ENCODE assay signal across 13 cellular contexts in genomic region chr4:153933851-153934688, GRCh38.
DNase-seq lines count a peak whose midpoint lies in the region; ATAC-seq and TF ChIP-seq lines count a peak whose summit lies in the region.
"Had no signal": no experiment of that assay in that cellular context is flagged by ENCODE, and none has a peak within 500 bp of the region (broad histone marks: within the 10 kb centered on the region; RNA-seq: fewer than 3 reads in every experiment).

No MANE protein-coding gene starts in this region.

- H3K27me3 ChIP-seq in IMR-90 (ENCODE audit: control insufficient read depth, insufficient read depth, low read length) (no peaks in the 10 kb centered on the region), mesendoderm (ENCODE audit: insufficient read depth, low read length, poor library complexity) (no peaks in the 10 kb centered on the region)

- TF ChIP-seq CTCF in IMR-90 (conservative IDR thresholded peaks at IDR 0.05; ENCODE audit: low read depth, low read length) (no peak), GM13977 (IDR thresholded peaks at IDR 0.05; ENCODE audit: extremely low read depth, insufficient read depth, missing control alignments) (no peak), progenitor cell of endocrine pancreas (IDR thresholded peaks at IDR 0.05; ENCODE audit: unreplicated experiment) (no peak)

- H3K18ac ChIP-seq in IMR-90 (ENCODE audit: low read depth, low read length) (no peak overlapping the region), mesendoderm (ENCODE audit: low read length) (no peak overlapping the region)

- no peak overlapping the region for H4K91ac ChIP-seq in IMR-90 (ENCODE audit: insufficient read depth, low read depth, low read length)

- POLR2A ChIA-PET in IMR-90 (lab: Charles Lee; ENCODE audit: unreplicated experiment): no interaction called here

- H3K4me3 ChIP-seq in IMR-90 (ENCODE audit: insufficient read depth, low read depth, low read length) (no peak overlapping the region), mesendoderm (ENCODE audit: low read length) (no peak overlapping the region)

- H3K9ac ChIP-seq in IMR-90 (ENCODE audit: low read depth, low read length): no peak overlapping the region
- H3K9ac ChIP-seq in mesendoderm (ENCODE audit: low read length): no peak overlapping the region

- CTCF ChIA-PET in IMR-90 (lab: Yijun Ruan, JAX): no interaction called here
- CTCF ChIA-PET in activated CD8-positive, alpha-beta memory T cell treated with anti-CD3 and anti-CD28 coated beads, Interleukin-2, amount 10 ng/mL, durations not matched to agents 7 days and 5 days (lab: Charles Lee): no interaction called here

- H2BK5ac ChIP-seq in IMR-90 (ENCODE audit: low read depth, low read length, poor library complexity, severe bottlenecking): no peak overlapping the region
- H2BK5ac ChIP-seq in mesendoderm (ENCODE audit: low read length): no peak overlapping the region

- DNase-seq in IMR-90 (no peak), caudate nucleus (lab: John Stamatoyannopoulos, UW) (no peak), mesendoderm (peak; percentile 7), substantia nigra (lab: John Stamatoyannopoulos, UW) (peak in 1 of 49 donors; percentile 0), GM13977 (ENCODE audit: low spot score) (no peak), progenitor cell of endocrine pancreas (ENCODE audit: low spot score, unreplicated experiment) (no peak)
- DNase-seq in activated CD8-positive, alpha-beta memory T cell treated with anti-CD3 and anti-CD28 coated beads, Interleukin-2, amount 10 ng/mL, durations not matched to agents 7 days and 5 days: no peak
- DNase-seq in activated effector memory CD4-positive, alpha-beta T cell treated with anti-CD3 and anti-CD28 coated beads, Interleukin-2, amount 50 U/mL, for 16 hours: no peak
- DNase-seq: activated CD4-positive, alpha-beta T cell treated with anti-CD3 and anti-CD28 coated beads, Interleukin-2, amount 50 U/mL, for 4 hours; H7; naive thymus-derived CD4-positive, alpha-beta T cell; T-helper 2 cell had no signal

- no peak for ATAC-seq in IMR-90 (ENCODE audit: low read depth)
- no peak for ATAC-seq in activated CD8-positive, alpha-beta memory T cell treated with anti-CD3 and anti-CD28 coated beads, Interleukin-2, amount 10 ng/mL, durations not matched to agents 7 days and 5 days
- ATAC-seq: naive thymus-derived CD4-positive, alpha-beta T cell had no signal

- H3K9me3 Mint-ChIP-seq in activated CD8-positive, alpha-beta memory T cell treated with anti-CD3 and anti-CD28 coated beads, Interleukin-2, amount 10 ng/mL, durations not matched to agents 7 days and 5 days (ENCODE audit: low read depth): no peaks in the 10 kb centered on the region
- H3K9me3 Mint-ChIP-seq in progenitor cell of endocrine pancreas (ENCODE audit: low read depth): no peaks in the 10 kb centered on the region
- H3K9me3 Mint-ChIP-seq: naive thymus-derived CD4-positive, alpha-beta T cell had no signal

- H3K4me2 ChIP-seq in IMR-90 (ENCODE audit: low read depth, low read length) (no peak overlapping the region), mesendoderm (ENCODE audit: low read length) (no peak overlapping the region)

- no TSS peak for BruUV-seq in IMR-90 (replicated peaks; lab: Mats Ljungman, UMichigan)

- H3K79me1 ChIP-seq in IMR-90 (ENCODE audit: low read depth in 1 of 2, low read length in 2 of 2) (no peaks in the 10 kb centered on the region), mesendoderm (ENCODE audit: low read length) (no peaks in the 10 kb centered on the region)

- no peak overlapping the region for H2AK5ac ChIP-seq in IMR-90 (ENCODE audit: low read depth, low read length)
- no peak overlapping the region for H2AK5ac ChIP-seq in mesendoderm (ENCODE audit: low read length)

- no peaks in the 10 kb centered on the region for H3K9me1 ChIP-seq in IMR-90 (ENCODE audit: insufficient read depth, low read length)

- H3K23ac ChIP-seq in IMR-90 (ENCODE audit: low read depth, low read length): no peak overlapping the region
- no peak overlapping the region for H3K23ac ChIP-seq in mesendoderm (ENCODE audit: low read length)

- H4K8ac ChIP-seq in IMR-90 (ENCODE audit: low read depth in 2 of 2, low read length in 2 of 2): no peak overlapping the region
- no peak overlapping the region for H4K8ac ChIP-seq in mesendoderm (ENCODE audit: low read depth, low read length)

- H3K79me2 ChIP-seq in mesendoderm (ENCODE audit: control insufficient read depth, insufficient read depth, low read length): no peaks in the 10 kb centered on the region

- H3K27ac ChIP-seq in IMR-90 (ENCODE audit: insufficient read depth, low read length) (no peak overlapping the region), caudate nucleus (ENCODE audit: low read depth, low read length) (peak overlapping the region; percentile 55), mesendoderm (ENCODE audit: low read depth, low read length) (no peak overlapping the region), substantia nigra (ENCODE audit: low read depth, low read length, poor library complexity, severe bottlenecking) (peak overlapping the region; percentile 26)

- H3K9me3 ChIP-seq in IMR-90 (ENCODE audit: control insufficient read depth, insufficient read depth, low read length): no peaks in the 10 kb centered on the region

- intact Hi-C loops in IMR-90 (cut with micrococcal nuclease): no loop called here

- H4K5ac ChIP-seq in IMR-90 (ENCODE audit: low read depth, low read length) (no peak overlapping the region), mesendoderm (ENCODE audit: low read length) (no peak overlapping the region)

- no peak overlapping the region for H2BK20ac ChIP-seq in IMR-90 (ENCODE audit: low read depth, low read length)

- H3K4me1 ChIP-seq in IMR-90 (ENCODE audit: control insufficient read depth, insufficient read depth, low read length) (no peaks in the 10 kb centered on the region), mesendoderm (ENCODE audit: control insufficient read depth, low read depth, low read length) (no peaks in the 10 kb centered on the region)

- no peaks in the 10 kb centered on the region for H4K20me1 ChIP-seq in IMR-90 (ENCODE audit: insufficient read depth, low read length)

- peak overlapping the region; percentile 43 for H2AFZ ChIP-seq in IMR-90 (replicated peaks; ENCODE audit: low read length, poor library complexity)

- no peaks in the 10 kb centered on the region for H3K36me3 Mint-ChIP-seq in activated CD8-positive, alpha-beta memory T cell treated with anti-CD3 and anti-CD28 coated beads, Interleukin-2, amount 10 ng/mL, durations not matched to agents 7 days and 5 days
- no peaks in the 10 kb centered on the region for H3K36me3 Mint-ChIP-seq in progenitor cell of endocrine pancreas (ENCODE audit: insufficient read depth)
- H3K36me3 Mint-ChIP-seq: naive thymus-derived CD4-positive, alpha-beta T cell had no signal

- H2BK120ac ChIP-seq in IMR-90 (ENCODE audit: low read depth, low read length) (no peak overlapping the region), mesendoderm (ENCODE audit: low read depth, low read length) (no peak overlapping the region)

- 60% methylated on average over 1 of the region's 9 CpGs; no CpG with 5 or more reads in 1 of the 2 experiments for WGBS in IMR-90 (ENCODE audit: extremely low coverage in 2 of 2, insufficient read length in 1 of 2), 2 experiments
- no CpG with 5 or more reads among the region's 9 CpGs for WGBS in mesendoderm (ENCODE audit: extremely low coverage, insufficient coverage, low lambda C conversion rate)

- no peak for TF ChIP-seq RAD21 in IMR-90 (IDR thresholded peaks at IDR 0.05; ENCODE audit: low read length)

- no peak overlapping the region for H3K56ac ChIP-seq in IMR-90 (ENCODE audit: extremely low read depth, insufficient read depth, low read length)
- H3K56ac ChIP-seq in mesendoderm (ENCODE audit: low read length): no peak overlapping the region

- no peaks in the 10 kb centered on the region for H3K36me3 ChIP-seq in IMR-90 (ENCODE audit: control insufficient read depth, insufficient read depth, low read length)
- H3K36me3 ChIP-seq in mesendoderm (ENCODE audit: control insufficient read depth, insufficient read depth, low read length): no peaks in the 10 kb centered on the region

- in situ Hi-C loops in IMR-90 (cut with MboI; ENCODE audit: low sequenced_read_pairs): no loop called here
- in situ Hi-C loops in GM13977 (cut with MboI; ENCODE audit: low pct_unique_long_range_greater_than_20kb, low sequenced_read_pairs, unreplicated experiment): no loop called here

- no peak overlapping the region for H2AK9ac ChIP-seq in IMR-90 (replicated peaks; ENCODE audit: low read depth, low read length, poor library complexity)

- no peak overlapping the region for H3K4me3 Mint-ChIP-seq in activated CD8-positive, alpha-beta memory T cell treated with anti-CD3 and anti-CD28 coated beads, Interleukin-2, amount 10 ng/mL, durations not matched to agents 7 days and 5 days
- no peak overlapping the region for H3K4me3 Mint-ChIP-seq in progenitor cell of endocrine pancreas (ENCODE audit: low read depth)
- H3K4me3 Mint-ChIP-seq: B cell; naive thymus-derived CD4-positive, alpha-beta T cell had no signal

- no peak overlapping the region for H3K27ac Mint-ChIP-seq in activated CD8-positive, alpha-beta memory T cell treated with anti-CD3 and anti-CD28 coated beads, Interleukin-2, amount 10 ng/mL, durations not matched to agents 7 days and 5 days
- H3K27ac Mint-ChIP-seq in progenitor cell of endocrine pancreas: no peak overlapping the region
- H3K27ac Mint-ChIP-seq: B cell; naive thymus-derived CD4-positive, alpha-beta T cell had no signal

- dilution Hi-C loops in IMR-90 (cut with HindIII; ENCODE audit: low sequenced_read_pairs, unreplicated experiment): no loop called here

- H2BK15ac ChIP-seq in IMR-90 (ENCODE audit: low read depth, low read length) (no peak overlapping the region), mesendoderm (replicated peaks; ENCODE audit: low read depth) (no peak overlapping the region)

- H3K4ac ChIP-seq in IMR-90 (ENCODE audit: low read depth, low read length) (no peak overlapping the region), mesendoderm (ENCODE audit: low read depth, low read length) (no peak overlapping the region)

- TF ChIP-seq POLR2A in IMR-90 (IDR thresholded peaks at IDR 0.05; ENCODE audit: low read depth, low read length): no peak

- H3K4me1 Mint-ChIP-seq in activated CD8-positive, alpha-beta memory T cell treated with anti-CD3 and anti-CD28 coated beads, Interleukin-2, amount 10 ng/mL, durations not matched to agents 7 days and 5 days: no peaks in the 10 kb centered on the region
- H3K4me1 Mint-ChIP-seq in progenitor cell of endocrine pancreas (ENCODE audit: low read depth): no peaks in the 10 kb centered on the region
- H3K4me1 Mint-ChIP-seq: B cell; naive thymus-derived CD4-positive, alpha-beta T cell had no signal

- H3K27me3 Mint-ChIP-seq in activated CD8-positive, alpha-beta memory T cell treated with anti-CD3 and anti-CD28 coated beads, Interleukin-2, amount 10 ng/mL, durations not matched to agents 7 days and 5 days: peaks cover 23% of the 10 kb centered on the region
- no peaks in the 10 kb centered on the region for H3K27me3 Mint-ChIP-seq in progenitor cell of endocrine pancreas

- H3K14ac ChIP-seq in IMR-90 (replicated peaks; ENCODE audit: low read depth, low read length): no peak overlapping the region

TF ChIP-seq in IMR-90, 13 proteins besides CTCF, POLR2A, EP300 and RAD21 (continues in another document):
- TF ChIP-seq RFX5 (IDR thresholded peaks at IDR 0.05; ENCODE audit: low read depth, low read length): no peak
- TF ChIP-seq CEBPB (IDR thresholded peaks at IDR 0.05; ENCODE audit: low read depth, low read length): no peak

Comparison
In these comparisons a context has a peak if more than half of its experiments do, and no peak if none do; other contexts are left out.
1. H3K27ac ChIP-seq: peak in caudate nucleus (single experiment) and substantia nigra (single experiment); none in IMR-90 (single experiment) and mesendoderm (single experiment).